1 cellular context compared by ENCODE assay signal in the genomic region with DNA sequence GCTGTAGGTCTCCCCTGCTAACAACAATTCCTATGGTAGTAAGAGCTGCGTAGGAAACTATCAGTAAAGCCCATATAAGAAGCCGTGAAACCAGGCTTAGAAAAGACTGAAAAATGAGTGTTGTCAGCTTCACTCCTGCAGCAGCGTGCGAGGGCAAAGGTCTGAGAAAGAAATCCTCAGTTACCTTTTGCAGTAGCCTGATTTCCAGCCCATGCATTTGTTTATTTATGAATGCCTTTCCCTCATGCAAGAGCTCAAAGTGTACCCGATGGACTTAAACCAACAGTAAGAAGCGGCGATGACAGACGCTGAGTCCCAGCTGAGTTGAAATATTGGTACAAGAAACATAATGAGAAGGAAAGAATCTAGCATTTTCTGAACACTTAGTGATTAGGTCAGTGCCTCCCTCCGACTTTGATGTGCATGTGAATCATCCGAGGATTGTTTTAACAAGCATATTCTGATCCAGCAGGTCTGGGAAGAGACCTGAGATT.
TF ChIP-seq lines count a peak whose summit lies in the region.

No MANE protein-coding gene starts in this region.

TF ChIP-seq in HepG2, 621 proteins besides CTCF, POLR2A, EP300 and RAD21 (continued from another document and continues in another):
- TF ChIP-seq, protein P1, sequence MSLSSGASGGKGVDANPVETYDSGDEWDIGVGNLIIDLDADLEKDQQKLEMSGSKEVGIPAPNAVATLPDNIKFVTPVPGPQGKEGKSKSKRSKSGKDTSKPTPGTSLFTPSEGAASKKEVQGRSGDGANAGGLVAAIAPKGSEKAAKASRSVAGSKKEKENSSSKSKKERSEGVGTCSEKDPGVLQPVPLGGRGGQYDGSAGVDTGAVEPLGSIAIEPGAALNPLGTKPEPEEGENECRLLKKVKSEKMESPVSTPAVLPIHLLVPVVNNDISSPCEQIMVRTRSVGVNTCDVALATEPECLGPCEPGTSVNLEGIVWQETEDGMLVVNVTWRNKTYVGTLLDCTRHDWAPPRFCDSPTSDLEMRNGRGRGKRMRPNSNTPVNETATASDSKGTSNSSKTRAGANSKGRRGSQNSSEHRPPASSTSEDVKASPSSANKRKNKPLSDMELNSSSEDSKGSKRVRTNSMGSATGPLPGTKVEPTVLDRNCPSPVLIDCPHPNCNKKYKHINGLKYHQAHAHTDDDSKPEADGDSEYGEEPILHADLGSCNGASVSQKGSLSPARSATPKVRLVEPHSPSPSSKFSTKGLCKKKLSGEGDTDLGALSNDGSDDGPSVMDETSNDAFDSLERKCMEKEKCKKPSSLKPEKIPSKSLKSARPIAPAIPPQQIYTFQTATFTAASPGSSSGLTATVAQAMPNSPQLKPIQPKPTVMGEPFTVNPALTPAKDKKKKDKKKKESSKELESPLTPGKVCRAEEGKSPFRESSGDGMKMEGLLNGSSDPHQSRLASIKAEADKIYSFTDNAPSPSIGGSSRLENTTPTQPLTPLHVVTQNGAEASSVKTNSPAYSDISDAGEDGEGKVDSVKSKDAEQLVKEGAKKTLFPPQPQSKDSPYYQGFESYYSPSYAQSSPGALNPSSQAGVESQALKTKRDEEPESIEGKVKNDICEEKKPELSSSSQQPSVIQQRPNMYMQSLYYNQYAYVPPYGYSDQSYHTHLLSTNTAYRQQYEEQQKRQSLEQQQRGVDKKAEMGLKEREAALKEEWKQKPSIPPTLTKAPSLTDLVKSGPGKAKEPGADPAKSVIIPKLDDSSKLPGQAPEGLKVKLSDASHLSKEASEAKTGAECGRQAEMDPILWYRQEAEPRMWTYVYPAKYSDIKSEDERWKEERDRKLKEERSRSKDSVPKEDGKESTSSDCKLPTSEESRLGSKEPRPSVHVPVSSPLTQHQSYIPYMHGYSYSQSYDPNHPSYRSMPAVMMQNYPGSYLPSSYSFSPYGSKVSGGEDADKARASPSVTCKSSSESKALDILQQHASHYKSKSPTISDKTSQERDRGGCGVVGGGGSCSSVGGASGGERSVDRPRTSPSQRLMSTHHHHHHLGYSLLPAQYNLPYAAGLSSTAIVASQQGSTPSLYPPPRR (CRISPR knock-in tag; IDR thresholded peaks at IDR 0.05; ENCODE audit: borderline replicate concordance), result peak; percentile 61; the same call in 1 of the 2 replicates
- TF ChIP-seq ZNF563 (CRISPR knock-in tag; IDR thresholded peaks at IDR 0.05) (no peak), ZNF530 (CRISPR knock-in tag; IDR thresholded peaks at IDR 0.05; ENCODE audit: low read depth) (no peak), CBX2 (IDR thresholded peaks at IDR 0.05; ENCODE audit: low read depth, low read length) (no peak), CBX2 (CRISPR knock-in tag; IDR thresholded peaks at IDR 0.05; ENCODE audit: low read depth) (no peak), BRD4 (CRISPR knock-in tag; IDR thresholded peaks at IDR 0.05) (no peak), ARNT2 (CRISPR knock-in tag; IDR thresholded peaks at IDR 0.05; ENCODE audit: low read depth) (0 out of 2 replicates have a peak, but pooled peaks have one; percentile 38), PAF1 (CRISPR knock-in tag; IDR thresholded peaks at IDR 0.05) (no peak), SP2 (CRISPR knock-in tag; IDR thresholded peaks at IDR 0.05) (no peak), NFRKB (IDR thresholded peaks at IDR 0.05) (no peak), TEAD3 (CRISPR knock-in tag; optimal IDR thresholded peaks at IDR 0.05; ENCODE audit: borderline replicate concordance) (peak; percentile 95), KDM2A (CRISPR knock-in tag; IDR thresholded peaks at IDR 0.05; ENCODE audit: borderline replicate concordance, low read depth) (no peak), ZNF329 (CRISPR knock-in tag; IDR thresholded peaks at IDR 0.05; ENCODE audit: low read depth) (no peak), REXO4 (CRISPR knock-in tag; IDR thresholded peaks at IDR 0.05; ENCODE audit: borderline replicate concordance) (no peak), POLR2G (IDR thresholded peaks at IDR 0.05; ENCODE audit: low read depth, low read length) (peak; percentile 66), ZBTB7A (CRISPR knock-in tag; IDR thresholded peaks at IDR 0.05) (no peak), SOX6 (IDR thresholded peaks at IDR 0.05) (no peak), SOX6 (CRISPR knock-in tag; IDR thresholded peaks at IDR 0.05) (peak; percentile 80; the same call in 1 of the 2 replicates), GATAD1 (CRISPR knock-in tag; IDR thresholded peaks at IDR 0.05) (0 out of 2 replicates have a peak, but pooled peaks have one; percentile 15), NCOA2 (CRISPR knock-in tag; IDR thresholded peaks at IDR 0.05) (peak; percentile 83), SIX4 (CRISPR knock-in tag; IDR thresholded peaks at IDR 0.05) (0 out of 2 replicates have a peak, but pooled peaks have one; percentile 16), ZNF274 (CRISPR knock-in tag; IDR thresholded peaks at IDR 0.05) (no peak), ARID2 (CRISPR knock-in tag; IDR thresholded peaks at IDR 0.05; ENCODE audit: borderline replicate concordance) (no peak), KLF11 (CRISPR knock-in tag; IDR thresholded peaks at IDR 0.05) (no peak), ELF4 (CRISPR knock-in tag; IDR thresholded peaks at IDR 0.05; ENCODE audit: borderline replicate concordance) (no peak), NFATC3 (CRISPR knock-in tag; IDR thresholded peaks at IDR 0.05) (no peak), MIER2 (CRISPR knock-in tag; IDR thresholded peaks at IDR 0.05) (no peak)
- TF ChIP-seq, protein P2, sequence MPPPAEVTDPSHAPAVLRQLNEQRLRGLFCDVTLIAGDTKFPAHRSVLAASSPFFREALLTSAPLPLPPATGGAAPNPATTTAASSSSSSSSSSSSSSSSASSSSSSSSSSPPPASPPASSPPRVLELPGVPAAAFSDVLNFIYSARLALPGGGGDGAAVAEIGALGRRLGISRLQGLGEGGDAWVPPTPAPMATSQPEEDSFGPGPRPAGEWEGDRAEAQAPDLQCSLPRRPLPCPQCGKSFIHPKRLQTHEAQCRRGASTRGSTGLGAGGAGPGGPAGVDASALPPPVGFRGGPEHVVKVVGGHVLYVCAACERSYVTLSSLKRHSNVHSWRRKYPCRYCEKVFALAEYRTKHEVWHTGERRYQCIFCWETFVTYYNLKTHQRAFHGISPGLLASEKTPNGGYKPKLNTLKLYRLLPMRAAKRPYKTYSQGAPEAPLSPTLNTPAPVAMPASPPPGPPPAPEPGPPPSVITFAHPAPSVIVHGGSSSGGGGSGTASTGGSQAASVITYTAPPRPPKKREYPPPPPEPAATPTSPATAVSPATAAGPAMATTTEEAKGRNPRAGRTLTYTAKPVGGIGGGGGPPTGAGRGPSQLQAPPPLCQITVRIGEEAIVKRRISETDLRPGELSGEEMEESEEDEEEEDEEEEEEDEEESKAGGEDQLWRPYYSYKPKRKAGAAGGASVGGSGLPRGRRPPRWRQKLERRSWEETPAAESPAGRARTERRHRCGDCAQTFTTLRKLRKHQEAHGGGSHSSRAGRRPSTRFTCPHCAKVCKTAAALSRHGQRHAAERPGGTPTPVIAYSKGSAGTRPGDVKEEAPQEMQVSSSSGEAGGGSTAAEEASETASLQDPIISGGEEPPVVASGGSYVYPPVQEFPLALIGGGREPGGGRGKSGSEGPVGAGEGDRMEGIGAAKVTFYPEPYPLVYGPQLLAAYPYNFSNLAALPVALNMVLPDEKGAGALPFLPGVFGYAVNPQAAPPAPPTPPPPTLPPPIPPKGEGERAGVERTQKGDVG (CRISPR knock-in tag; IDR thresholded peaks at IDR 0.05; ENCODE audit: borderline replicate concordance), result no peak
- TF ChIP-seq, protein P3, sequence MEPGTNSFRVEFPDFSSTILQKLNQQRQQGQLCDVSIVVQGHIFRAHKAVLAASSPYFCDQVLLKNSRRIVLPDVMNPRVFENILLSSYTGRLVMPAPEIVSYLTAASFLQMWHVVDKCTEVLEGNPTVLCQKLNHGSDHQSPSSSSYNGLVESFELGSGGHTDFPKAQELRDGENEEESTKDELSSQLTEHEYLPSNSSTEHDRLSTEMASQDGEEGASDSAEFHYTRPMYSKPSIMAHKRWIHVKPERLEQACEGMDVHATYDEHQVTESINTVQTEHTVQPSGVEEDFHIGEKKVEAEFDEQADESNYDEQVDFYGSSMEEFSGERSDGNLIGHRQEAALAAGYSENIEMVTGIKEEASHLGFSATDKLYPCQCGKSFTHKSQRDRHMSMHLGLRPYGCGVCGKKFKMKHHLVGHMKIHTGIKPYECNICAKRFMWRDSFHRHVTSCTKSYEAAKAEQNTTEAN (CRISPR knock-in tag; conservative IDR thresholded peaks at IDR 0.05), result no peak
- TF ChIP-seq, protein P4, sequence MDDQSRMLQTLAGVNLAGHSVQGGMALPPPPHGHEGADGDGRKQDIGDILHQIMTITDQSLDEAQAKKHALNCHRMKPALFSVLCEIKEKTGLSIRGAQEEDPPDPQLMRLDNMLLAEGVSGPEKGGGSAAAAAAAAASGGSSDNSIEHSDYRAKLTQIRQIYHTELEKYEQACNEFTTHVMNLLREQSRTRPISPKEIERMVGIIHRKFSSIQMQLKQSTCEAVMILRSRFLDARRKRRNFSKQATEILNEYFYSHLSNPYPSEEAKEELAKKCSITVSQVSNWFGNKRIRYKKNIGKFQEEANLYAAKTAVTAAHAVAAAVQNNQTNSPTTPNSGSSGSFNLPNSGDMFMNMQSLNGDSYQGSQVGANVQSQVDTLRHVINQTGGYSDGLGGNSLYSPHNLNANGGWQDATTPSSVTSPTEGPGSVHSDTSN (CRISPR knock-in tag; IDR thresholded peaks at IDR 0.05; ENCODE audit: borderline replicate concordance), result no peak
- TF ChIP-seq, protein P5, sequence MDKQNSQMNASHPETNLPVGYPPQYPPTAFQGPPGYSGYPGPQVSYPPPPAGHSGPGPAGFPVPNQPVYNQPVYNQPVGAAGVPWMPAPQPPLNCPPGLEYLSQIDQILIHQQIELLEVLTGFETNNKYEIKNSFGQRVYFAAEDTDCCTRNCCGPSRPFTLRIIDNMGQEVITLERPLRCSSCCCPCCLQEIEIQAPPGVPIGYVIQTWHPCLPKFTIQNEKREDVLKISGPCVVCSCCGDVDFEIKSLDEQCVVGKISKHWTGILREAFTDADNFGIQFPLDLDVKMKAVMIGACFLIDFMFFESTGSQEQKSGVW (CRISPR knock-in tag; IDR thresholded peaks at IDR 0.05; ENCODE audit: borderline replicate concordance), result no peak
- TF ChIP-seq, protein P6, sequence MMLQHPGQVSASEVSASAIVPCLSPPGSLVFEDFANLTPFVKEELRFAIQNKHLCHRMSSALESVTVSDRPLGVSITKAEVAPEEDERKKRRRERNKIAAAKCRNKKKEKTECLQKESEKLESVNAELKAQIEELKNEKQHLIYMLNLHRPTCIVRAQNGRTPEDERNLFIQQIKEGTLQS (CRISPR knock-in tag; IDR thresholded peaks at IDR 0.05), result peak; percentile 63; the same call in 1 of the 2 replicates
- TF ChIP-seq, protein P7, sequence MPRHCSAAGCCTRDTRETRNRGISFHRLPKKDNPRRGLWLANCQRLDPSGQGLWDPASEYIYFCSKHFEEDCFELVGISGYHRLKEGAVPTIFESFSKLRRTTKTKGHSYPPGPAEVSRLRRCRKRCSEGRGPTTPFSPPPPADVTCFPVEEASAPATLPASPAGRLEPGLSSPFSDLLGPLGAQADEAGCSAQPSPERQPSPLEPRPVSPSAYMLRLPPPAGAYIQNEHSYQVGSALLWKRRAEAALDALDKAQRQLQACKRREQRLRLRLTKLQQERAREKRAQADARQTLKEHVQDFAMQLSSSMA (CRISPR knock-in tag; IDR thresholded peaks at IDR 0.05), result no peak
- TF ChIP-seq, protein P8, sequence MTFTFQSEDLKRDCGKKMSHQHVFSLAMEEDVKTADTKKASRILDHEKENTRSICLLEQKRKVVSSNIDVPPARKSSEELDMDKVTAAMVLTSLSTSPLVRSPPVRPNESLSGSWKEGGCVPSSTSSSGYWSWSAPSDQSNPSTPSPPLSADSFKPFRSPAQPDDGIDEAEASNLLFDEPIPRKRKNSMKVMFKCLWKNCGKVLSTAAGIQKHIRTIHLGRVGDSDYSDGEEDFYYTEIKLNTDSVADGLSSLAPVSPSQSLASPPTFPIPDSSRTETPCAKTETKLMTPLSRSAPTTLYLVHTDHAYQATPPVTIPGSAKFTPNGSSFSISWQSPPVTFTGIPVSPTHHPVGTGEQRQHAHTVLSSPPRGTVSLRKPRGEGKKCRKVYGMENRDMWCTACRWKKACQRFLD (CRISPR knock-in tag; IDR thresholded peaks at IDR 0.05; ENCODE audit: borderline replicate concordance), result no peak
- TF ChIP-seq, protein P9, sequence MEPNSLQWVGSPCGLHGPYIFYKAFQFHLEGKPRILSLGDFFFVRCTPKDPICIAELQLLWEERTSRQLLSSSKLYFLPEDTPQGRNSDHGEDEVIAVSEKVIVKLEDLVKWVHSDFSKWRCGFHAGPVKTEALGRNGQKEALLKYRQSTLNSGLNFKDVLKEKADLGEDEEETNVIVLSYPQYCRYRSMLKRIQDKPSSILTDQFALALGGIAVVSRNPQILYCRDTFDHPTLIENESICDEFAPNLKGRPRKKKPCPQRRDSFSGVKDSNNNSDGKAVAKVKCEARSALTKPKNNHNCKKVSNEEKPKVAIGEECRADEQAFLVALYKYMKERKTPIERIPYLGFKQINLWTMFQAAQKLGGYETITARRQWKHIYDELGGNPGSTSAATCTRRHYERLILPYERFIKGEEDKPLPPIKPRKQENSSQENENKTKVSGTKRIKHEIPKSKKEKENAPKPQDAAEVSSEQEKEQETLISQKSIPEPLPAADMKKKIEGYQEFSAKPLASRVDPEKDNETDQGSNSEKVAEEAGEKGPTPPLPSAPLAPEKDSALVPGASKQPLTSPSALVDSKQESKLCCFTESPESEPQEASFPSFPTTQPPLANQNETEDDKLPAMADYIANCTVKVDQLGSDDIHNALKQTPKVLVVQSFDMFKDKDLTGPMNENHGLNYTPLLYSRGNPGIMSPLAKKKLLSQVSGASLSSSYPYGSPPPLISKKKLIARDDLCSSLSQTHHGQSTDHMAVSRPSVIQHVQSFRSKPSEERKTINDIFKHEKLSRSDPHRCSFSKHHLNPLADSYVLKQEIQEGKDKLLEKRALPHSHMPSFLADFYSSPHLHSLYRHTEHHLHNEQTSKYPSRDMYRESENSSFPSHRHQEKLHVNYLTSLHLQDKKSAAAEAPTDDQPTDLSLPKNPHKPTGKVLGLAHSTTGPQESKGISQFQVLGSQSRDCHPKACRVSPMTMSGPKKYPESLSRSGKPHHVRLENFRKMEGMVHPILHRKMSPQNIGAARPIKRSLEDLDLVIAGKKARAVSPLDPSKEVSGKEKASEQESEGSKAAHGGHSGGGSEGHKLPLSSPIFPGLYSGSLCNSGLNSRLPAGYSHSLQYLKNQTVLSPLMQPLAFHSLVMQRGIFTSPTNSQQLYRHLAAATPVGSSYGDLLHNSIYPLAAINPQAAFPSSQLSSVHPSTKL (CRISPR knock-in tag; IDR thresholded peaks at IDR 0.05), result peak; percentile 92
- TF ChIP-seq, protein P10, sequence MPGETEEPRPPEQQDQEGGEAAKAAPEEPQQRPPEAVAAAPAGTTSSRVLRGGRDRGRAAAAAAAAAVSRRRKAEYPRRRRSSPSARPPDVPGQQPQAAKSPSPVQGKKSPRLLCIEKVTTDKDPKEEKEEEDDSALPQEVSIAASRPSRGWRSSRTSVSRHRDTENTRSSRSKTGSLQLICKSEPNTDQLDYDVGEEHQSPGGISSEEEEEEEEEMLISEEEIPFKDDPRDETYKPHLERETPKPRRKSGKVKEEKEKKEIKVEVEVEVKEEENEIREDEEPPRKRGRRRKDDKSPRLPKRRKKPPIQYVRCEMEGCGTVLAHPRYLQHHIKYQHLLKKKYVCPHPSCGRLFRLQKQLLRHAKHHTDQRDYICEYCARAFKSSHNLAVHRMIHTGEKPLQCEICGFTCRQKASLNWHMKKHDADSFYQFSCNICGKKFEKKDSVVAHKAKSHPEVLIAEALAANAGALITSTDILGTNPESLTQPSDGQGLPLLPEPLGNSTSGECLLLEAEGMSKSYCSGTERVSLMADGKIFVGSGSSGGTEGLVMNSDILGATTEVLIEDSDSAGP (CRISPR knock-in tag; IDR thresholded peaks at IDR 0.05; ENCODE audit: borderline replicate concordance), result no peak
